13 cellular contexts compared by ENCODE assay signal in genomic region chr12:92562063-92562734, GRCh38.
DNase-seq lines count a peak whose midpoint lies in the region; ATAC-seq lines count a peak whose summit lies in the region.
"Had no signal": no experiment of that assay in that cellular context is flagged by ENCODE, and none has a peak within 500 bp of the region (broad histone marks: within the 10 kb centered on the region; RNA-seq: fewer than 3 reads in every experiment).

No MANE protein-coding gene starts in this region.

- peaks cover 12% of the 10 kb centered on the region for H3K4me1 ChIP-seq in rectal smooth muscle tissue (ENCODE audit: control insufficient read depth, insufficient read depth, low read length)
- H3K4me1 ChIP-seq: BLaER1, SJCRH30 had no signal

- no peak overlapping the region for H3K4me3 ChIP-seq in rectal smooth muscle tissue (ENCODE audit: low read length)
- H3K4me3 ChIP-seq: BLaER1, SJCRH30, spleen had no signal

- H3K27me3 ChIP-seq in rectal smooth muscle tissue (ENCODE audit: control insufficient read depth, insufficient read depth, low read length): no peaks in the 10 kb centered on the region
- H3K27me3 ChIP-seq: BLaER1, SJCRH30, spleen had no signal

- in situ Hi-C loops in G401 (cut with HindIII; ENCODE audit: low sequenced_read_pairs): no loop called here

- ATAC-seq in GM19463 (IDR thresholded peaks at IDR 0.05; ENCODE audit: unreplicated experiment): no peak
- ATAC-seq in HG03097 (IDR thresholded peaks at IDR 0.05; ENCODE audit: low FRiP score, unreplicated experiment): no peak
- no peak for ATAC-seq in GM19397 (IDR thresholded peaks at IDR 0.05; ENCODE audit: unreplicated experiment)

- H3K27ac ChIP-seq in rectal smooth muscle tissue (ENCODE audit: low read depth, low read length): peak overlapping the region; percentile 76
- H3K27ac ChIP-seq: BLaER1, SJCRH30 had no signal

- no peak overlapping the region for H3K9ac ChIP-seq in rectal smooth muscle tissue (ENCODE audit: low read length)
- H3K9ac ChIP-seq: BLaER1 had no signal

- no peaks in the 10 kb centered on the region for H3K36me3 ChIP-seq in rectal smooth muscle tissue (ENCODE audit: control insufficient read depth, insufficient read depth, low read length)
- H3K36me3 ChIP-seq: BLaER1, SJCRH30, spleen had no signal

- DNase-seq in G401 (ENCODE audit: low spot score): peak; percentile 52
- peak; percentile 1 for DNase-seq in RPMI8226
- DNase-seq in fibroblast of peridontal ligament (ENCODE audit: extremely low read depth): peak; percentile 66
- no peak for DNase-seq in COLO668 (lab: John Stamatoyannopoulos, UW; ENCODE audit: unreplicated experiment)
- DNase-seq: activated gamma-delta T cell, spleen, trophoblast cell had no signal
